In genomic region chr11:44097821-44098220, GRCh38 we compare ENCODE assay signal across 37 cellular contexts. TPM values are rescaled to one million over a fixed set of nuclear protein-coding genes. Genes with fewer than 3 reads are reported as not detected.
DNase-seq lines count a peak whose midpoint lies in the region; ATAC-seq, FAIRE-seq and TF ChIP-seq lines count a peak whose summit lies in the region.
"Had no signal": no experiment of that assay in that cellular context is flagged by ENCODE, and none has a peak within 500 bp of the region (broad histone marks: within the 10 kb centered on the region; RNA-seq: fewer than 3 reads in every experiment).

No MANE protein-coding gene starts in this region.

- peaks cover 31 to 65% (median 48%) of the 10 kb centered on the region in 4 donors for H3K4me1 Mint-ChIP-seq in CD4-positive, CD25-positive, alpha-beta regulatory T cell
- H3K4me1 Mint-ChIP-seq in natural killer cell: peaks cover 42 to 67% of the 10 kb centered on the region in 2 donors

- peak overlapping the region in 2 of 4 donors; percentile 1 to 50 for H3K4me3 Mint-ChIP-seq in CD4-positive, CD25-positive, alpha-beta regulatory T cell
- peak overlapping the region; percentile 67 for H3K4me3 Mint-ChIP-seq in natural killer cell
- H3K4me3 Mint-ChIP-seq: endodermal cell; mesothelial cell of epicardium; stimulated activated naive CD8-positive, alpha-beta T cell treated with anti-CD3 and anti-CD28 coated beads, Interleukin-15, amount 100 ng/mL, for 72 hours; WTC11 had no signal

- peaks cover 12% of the 10 kb centered on the region for H3K27me3 Mint-ChIP-seq in CD4-positive, CD25-positive, alpha-beta regulatory T cell
- H3K27me3 Mint-ChIP-seq in natural killer cell (ENCODE audit: low read depth in 2 of 2): no peaks in the 10 kb centered on the region
- H3K27me3 Mint-ChIP-seq: naive B cell; stimulated activated naive CD8-positive, alpha-beta T cell treated with anti-CD3 and anti-CD28 coated beads, Interleukin-15, amount 100 ng/mL, for 72 hours had no signal

- H3K9me3 Mint-ChIP-seq in CD4-positive, CD25-positive, alpha-beta regulatory T cell: no peaks in the 10 kb centered on the region
- H3K9me3 Mint-ChIP-seq in natural killer cell: no peaks in the 10 kb centered on the region
- H3K9me3 Mint-ChIP-seq: endodermal cell; mesothelial cell of epicardium; naive B cell; stimulated activated naive CD8-positive, alpha-beta T cell treated with anti-CD3 and anti-CD28 coated beads, Interleukin-15, amount 100 ng/mL, for 72 hours; WTC11 had no signal

- intact Hi-C loops in natural killer cell (cut with micrococcal nuclease): loop anchor here (2.0 kb wide), 1 partner anchor 31 kb away; the partner anchor contains the start of gene ACCS

- no peak for FAIRE-seq in HTR-8/SVneo (lab: Jason Lieb, UNC)
- FAIRE-seq: A549 had no signal

- H3K4me1 ChIP-seq in CD4-positive, CD25-positive, alpha-beta regulatory T cell (ENCODE audit: control insufficient read depth, insufficient read depth, low read length, poor library complexity, severe bottlenecking): peaks cover 23% of the 10 kb centered on the region
- H3K4me1 ChIP-seq: BE2C had no signal

- no peak for DNase-seq in CD4-positive, CD25-positive, alpha-beta regulatory T cell
- DNase-seq in M059J (ENCODE audit: low read depth) (peak; percentile 49), dermis microvascular lymphatic vessel endothelial cell (ENCODE audit: low read depth in 2 of 2) (peak; percentile 15 to 19), natural killer cell (no peak), HTR-8/SVneo (ENCODE audit: insufficient read length, low spot score) (no peak), T-helper 2 cell (no peak), GM19238 (ENCODE audit: insufficient read length, low spot score) (no peak), NCI-H2081 treated with DMSO at 0.1 percent for 48 hours (lab: John Stamatoyannopoulos, UW) (no peak)
- DNase-seq: activated CD4-positive, alpha-beta T cell treated with anti-CD3 and anti-CD28 coated beads, Interleukin-2, amount 50 U/mL, for 1 hour; activated T-cell treated with anti-CD3 and anti-CD28 coated beads, Interleukin-2, amount 50 U/mL, for 48 hours; BE2C; brain microvascular endothelial cell; Caco-2; colonic mucosa; DMS79; endodermal cell; KBM-7; left ventricle myocardium superior; MV-4-11; naive B cell; NCI-H1694; NCI-H2171; NCI-H524 treated with DMSO at 0.1 percent for 48 hours; NK-92 treated with Interleukin-12 subunit alpha and Interleukin-12 subunit beta, amount 100 ng/mL, for 24 hours; retina; SHP77 treated with DMSO at 0.1 percent for 48 hours; stimulated activated CD8-positive, alpha-beta memory T cell treated with anti-CD3 and anti-CD28 coated beads, Interleukin-4, amount 100 ng/mL, for 48 hours; stimulated activated naive CD8-positive, alpha-beta T cell treated with anti-CD3 and anti-CD28 coated beads, Interleukin-15, amount 100 ng/mL, for 72 hours had no signal

- H3K27ac ChIP-seq in CD4-positive, CD25-positive, alpha-beta regulatory T cell (ENCODE audit: insufficient read depth, low read length, poor library complexity, severe bottlenecking): no peak overlapping the region
- H3K27ac ChIP-seq: A549, brain microvascular endothelial cell, colonic mucosa had no signal

- no peak for ATAC-seq in CD4-positive, CD25-positive, alpha-beta regulatory T cell (ENCODE audit: low read depth in 2 of 2)
- no peak for ATAC-seq in natural killer cell
- ATAC-seq: A549; left ventricle myocardium superior; stimulated activated naive CD8-positive, alpha-beta T cell treated with anti-CD3 and anti-CD28 coated beads, Interleukin-15, amount 100 ng/mL, for 72 hours; WTC11 had no signal

- H3K27ac Mint-ChIP-seq in CD4-positive, CD25-positive, alpha-beta regulatory T cell: peak overlapping the region in 2 of 3 donors; percentile 5 to 27
- H3K27ac Mint-ChIP-seq in natural killer cell: no peak overlapping the region
- H3K27ac Mint-ChIP-seq: endodermal cell; mesothelial cell of epicardium; naive B cell; stimulated activated naive CD8-positive, alpha-beta T cell treated with anti-CD3 and anti-CD28 coated beads, Interleukin-15, amount 100 ng/mL, for 72 hours; WTC11 had no signal

- no peaks in the 10 kb centered on the region for H3K36me3 ChIP-seq in CD4-positive, CD25-positive, alpha-beta regulatory T cell (ENCODE audit: control insufficient read depth, insufficient read depth, low read length)
- H3K36me3 ChIP-seq: BE2C, brain microvascular endothelial cell, colonic mucosa had no signal

- no peak for TF ChIP-seq CTCF in natural killer cell (IDR thresholded peaks at IDR 0.05)

- no peak overlapping the region for H3K4me3 ChIP-seq in CD4-positive, CD25-positive, alpha-beta regulatory T cell (ENCODE audit: low read depth, low read length)
- H3K4me3 ChIP-seq: A549, colonic mucosa, HAP-1, skin epidermis had no signal

- H3K9me3 ChIP-seq in CD4-positive, CD25-positive, alpha-beta regulatory T cell (ENCODE audit: control insufficient read depth in 2 of 2, low read length in 2 of 2): no peaks in the 10 kb centered on the region
- H3K9me3 ChIP-seq: A549, BE2C, Caco-2, colonic mucosa, HAP-1 had no signal

- H3K27me3 ChIP-seq in CD4-positive, CD25-positive, alpha-beta regulatory T cell (ENCODE audit: control insufficient read depth, insufficient read depth, low read length): no peaks in the 10 kb centered on the region
- H3K27me3 ChIP-seq: BE2C, brain microvascular endothelial cell, colonic mucosa had no signal

- H3K36me3 Mint-ChIP-seq in CD4-positive, CD25-positive, alpha-beta regulatory T cell: peaks cover 3% of the 10 kb centered on the region
- H3K36me3 Mint-ChIP-seq in natural killer cell: no peaks in the 10 kb centered on the region
- H3K36me3 Mint-ChIP-seq: naive B cell, WTC11 had no signal

RNA-seq across cellular contexts. Expression of gene EXT2, which starts 2.3 kb away (rescaled TPM):
- 25.6 TPM for total RNA-seq in CD4-positive, CD25-positive, alpha-beta regulatory T cell
- 10 to 100 TPM; 39.0 to 42.6 (median 41.4) TPM for polyA plus RNA-seq in CD4-positive, CD25-positive, alpha-beta regulatory T cell
- 172 and 259 TPM in 2 replicates for total RNA-seq in M059J (2014; rRNA removed; shearing (Covaris generic))
- 119 and 128 TPM in 2 replicates for total RNA-seq in dermis microvascular lymphatic vessel endothelial cell
- 10 to 100 TPM; 44.2 to 50.3 (median 45.8) TPM for total RNA-seq in natural killer cell

RNA-seq across cellular contexts. Expression of gene ACCS, which starts 31.8 kb away (rescaled TPM):
- total RNA-seq in CD4-positive, CD25-positive, alpha-beta regulatory T cell: 77.9 TPM
- 1 to 10 TPM; 1.3 to 6.9 (median 1.7) TPM for polyA plus RNA-seq in CD4-positive, CD25-positive, alpha-beta regulatory T cell
- total RNA-seq in M059J (2014; rRNA removed; shearing (Covaris generic)): 0.39 and 2.3 TPM in 2 replicates
- total RNA-seq in dermis microvascular lymphatic vessel endothelial cell: 4.2 and 9.1 TPM in 2 replicates
- 10 to 100 TPM; 16.3 to 32.1 (median 31.9) TPM for total RNA-seq in natural killer cell

RNA-seq across cellular contexts. Expression of gene ACCSL, which starts 50.0 kb away (rescaled TPM):
- total RNA-seq in CD4-positive, CD25-positive, alpha-beta regulatory T cell: not detected
- polyA plus RNA-seq in CD4-positive, CD25-positive, alpha-beta regulatory T cell: not detected
- total RNA-seq in M059J (2014; rRNA removed; shearing (Covaris generic)): not detected in 2 replicates
- not detected in 2 replicates for total RNA-seq in dermis microvascular lymphatic vessel endothelial cell
- not detected for total RNA-seq in natural killer cell
- total RNA-seq: Caco-2, colonic mucosa, endodermal cell, fibroblast of lung, HT-29, left ventricle myocardium superior, mesothelial cell of epicardium, osteocyte, WTC11 had no signal
- polyA plus RNA-seq: A549, adipose tissue, fibroblast of lung had no signal

Comparison
In these comparisons a context has a peak if more than half of its experiments do, and no peak if none do; other contexts are left out.
1. DNase-seq: peak in M059J (single experiment) and dermis microvascular lymphatic vessel endothelial cell (2 of 2); none in CD4-positive, CD25-positive, alpha-beta regulatory T cell (0 of 3), natural killer cell (single experiment), HTR-8/SVneo (single experiment), T-helper 2 cell (0 of 5), GM19238 (single experiment) and NCI-H2081 treated with DMSO at 0.1 percent for 48 hours (single experiment).
2. H3K27ac Mint-ChIP-seq: peak in CD4-positive, CD25-positive, alpha-beta regulatory T cell (2 of 3); none in natural killer cell (0 of 2).